In the genomic region with DNA sequence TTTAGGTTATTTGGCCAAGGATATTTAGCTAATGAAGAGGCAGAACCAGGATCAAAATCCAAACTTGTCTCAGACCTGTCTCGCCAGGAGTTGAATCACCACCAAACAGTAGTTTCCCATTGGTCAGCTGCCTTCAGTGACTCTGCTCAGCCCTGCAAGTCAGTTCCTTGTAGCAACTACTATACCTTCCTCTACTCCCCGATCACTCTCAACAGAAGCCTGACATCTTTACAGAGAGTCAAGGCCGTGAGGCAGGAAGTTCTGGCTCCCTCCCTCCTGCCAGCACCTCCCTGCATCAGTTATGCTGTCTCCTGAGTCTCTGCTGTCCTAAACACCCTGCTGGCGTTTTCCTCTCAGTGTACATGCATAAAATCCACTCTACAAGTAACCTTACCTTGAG, we compare ENCODE assay signal across 1 cellular context.
TF ChIP-seq lines count a peak whose summit lies in the region.

No MANE protein-coding gene starts in this region.

TF ChIP-seq in HEK293, 187 proteins besides CTCF, POLR2A, EP300 and RAD21 (continued from another document):
- TF ChIP-seq, protein P1, sequence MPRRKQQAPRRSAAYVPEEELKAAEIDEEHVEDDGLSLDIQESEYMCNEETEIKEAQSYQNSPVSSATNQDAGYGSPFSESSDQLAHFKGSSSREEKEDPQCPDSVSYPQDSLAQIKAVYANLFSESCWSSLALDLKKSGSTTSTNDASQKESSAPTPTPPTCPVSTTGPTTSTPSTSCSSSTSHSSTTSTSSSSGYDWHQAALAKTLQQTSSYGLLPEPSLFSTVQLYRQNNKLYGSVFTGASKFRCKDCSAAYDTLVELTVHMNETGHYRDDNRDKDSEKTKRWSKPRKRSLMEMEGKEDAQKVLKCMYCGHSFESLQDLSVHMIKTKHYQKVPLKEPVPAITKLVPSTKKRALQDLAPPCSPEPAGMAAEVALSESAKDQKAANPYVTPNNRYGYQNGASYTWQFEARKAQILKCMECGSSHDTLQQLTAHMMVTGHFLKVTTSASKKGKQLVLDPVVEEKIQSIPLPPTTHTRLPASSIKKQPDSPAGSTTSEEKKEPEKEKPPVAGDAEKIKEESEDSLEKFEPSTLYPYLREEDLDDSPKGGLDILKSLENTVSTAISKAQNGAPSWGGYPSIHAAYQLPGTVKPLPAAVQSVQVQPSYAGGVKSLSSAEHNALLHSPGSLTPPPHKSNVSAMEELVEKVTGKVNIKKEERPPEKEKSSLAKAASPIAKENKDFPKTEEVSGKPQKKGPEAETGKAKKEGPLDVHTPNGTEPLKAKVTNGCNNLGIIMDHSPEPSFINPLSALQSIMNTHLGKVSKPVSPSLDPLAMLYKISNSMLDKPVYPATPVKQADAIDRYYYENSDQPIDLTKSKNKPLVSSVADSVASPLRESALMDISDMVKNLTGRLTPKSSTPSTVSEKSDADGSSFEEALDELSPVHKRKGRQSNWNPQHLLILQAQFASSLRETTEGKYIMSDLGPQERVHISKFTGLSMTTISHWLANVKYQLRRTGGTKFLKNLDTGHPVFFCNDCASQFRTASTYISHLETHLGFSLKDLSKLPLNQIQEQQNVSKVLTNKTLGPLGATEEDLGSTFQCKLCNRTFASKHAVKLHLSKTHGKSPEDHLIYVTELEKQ (tag by site-specific recombination; IDR thresholded peaks at IDR 0.05; ENCODE audit: borderline replicate concordance), result no peak
- no peak for TF ChIP-seq IKZF3 (tag by site-specific recombination; IDR thresholded peaks at IDR 0.05)
- no peak for TF ChIP-seq ZFP37 (tag by site-specific recombination; IDR thresholded peaks at IDR 0.05)
- TF ChIP-seq ZNF600 (tag by site-specific recombination; IDR thresholded peaks at IDR 0.05), result peak; percentile 74
- TF ChIP-seq ZFP41 (tag by site-specific recombination; IDR thresholded peaks at IDR 0.05; ENCODE audit: borderline replicate concordance), result no peak
- TF ChIP-seq ZNF133 (tag by site-specific recombination; IDR thresholded peaks at IDR 0.05), result no peak
- no peak for TF ChIP-seq ZNF510 (tag by site-specific recombination; IDR thresholded peaks at IDR 0.05; ENCODE audit: insufficient replicate concordance)
- TF ChIP-seq SALL2 (tag by site-specific recombination; IDR thresholded peaks at IDR 0.05; ENCODE audit: borderline replicate concordance), result no peak
- TF ChIP-seq, protein P2, sequence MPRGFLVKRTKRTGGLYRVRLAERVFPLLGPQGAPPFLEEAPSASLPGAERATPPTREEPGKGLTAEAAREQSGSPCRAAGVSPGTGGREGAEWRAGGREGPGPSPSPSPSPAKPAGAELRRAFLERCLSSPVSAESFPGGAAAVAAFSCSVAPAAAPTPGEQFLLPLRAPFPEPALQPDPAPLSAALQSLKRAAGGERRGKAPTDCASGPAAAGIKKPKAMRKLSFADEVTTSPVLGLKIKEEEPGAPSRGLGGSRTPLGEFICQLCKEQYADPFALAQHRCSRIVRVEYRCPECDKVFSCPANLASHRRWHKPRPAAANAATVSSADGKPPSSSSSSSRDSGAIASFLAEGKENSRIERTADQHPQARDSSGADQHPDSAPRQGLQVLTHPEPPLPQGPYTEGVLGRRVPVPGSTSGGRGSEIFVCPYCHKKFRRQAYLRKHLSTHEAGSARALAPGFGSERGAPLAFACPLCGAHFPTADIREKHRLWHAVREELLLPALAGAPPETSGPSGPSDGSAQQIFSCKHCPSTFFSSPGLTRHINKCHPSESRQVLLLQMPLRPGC (tag by site-specific recombination; IDR thresholded peaks at IDR 0.05), result no peak
- TF ChIP-seq ZNF248 (tag by site-specific recombination; IDR thresholded peaks at IDR 0.05), result no peak
- TF ChIP-seq, protein P3, sequence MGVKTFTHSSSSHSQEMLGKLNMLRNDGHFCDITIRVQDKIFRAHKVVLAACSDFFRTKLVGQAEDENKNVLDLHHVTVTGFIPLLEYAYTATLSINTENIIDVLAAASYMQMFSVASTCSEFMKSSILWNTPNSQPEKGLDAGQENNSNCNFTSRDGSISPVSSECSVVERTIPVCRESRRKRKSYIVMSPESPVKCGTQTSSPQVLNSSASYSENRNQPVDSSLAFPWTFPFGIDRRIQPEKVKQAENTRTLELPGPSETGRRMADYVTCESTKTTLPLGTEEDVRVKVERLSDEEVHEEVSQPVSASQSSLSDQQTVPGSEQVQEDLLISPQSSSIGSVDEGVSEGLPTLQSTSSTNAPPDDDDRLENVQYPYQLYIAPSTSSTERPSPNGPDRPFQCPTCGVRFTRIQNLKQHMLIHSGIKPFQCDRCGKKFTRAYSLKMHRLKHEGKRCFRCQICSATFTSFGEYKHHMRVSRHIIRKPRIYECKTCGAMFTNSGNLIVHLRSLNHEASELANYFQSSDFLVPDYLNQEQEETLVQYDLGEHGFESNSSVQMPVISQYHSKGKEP (tag by site-specific recombination; IDR thresholded peaks at IDR 0.05), result no peak
